25 cellular contexts compared by ENCODE assay signal in the genomic region with DNA sequence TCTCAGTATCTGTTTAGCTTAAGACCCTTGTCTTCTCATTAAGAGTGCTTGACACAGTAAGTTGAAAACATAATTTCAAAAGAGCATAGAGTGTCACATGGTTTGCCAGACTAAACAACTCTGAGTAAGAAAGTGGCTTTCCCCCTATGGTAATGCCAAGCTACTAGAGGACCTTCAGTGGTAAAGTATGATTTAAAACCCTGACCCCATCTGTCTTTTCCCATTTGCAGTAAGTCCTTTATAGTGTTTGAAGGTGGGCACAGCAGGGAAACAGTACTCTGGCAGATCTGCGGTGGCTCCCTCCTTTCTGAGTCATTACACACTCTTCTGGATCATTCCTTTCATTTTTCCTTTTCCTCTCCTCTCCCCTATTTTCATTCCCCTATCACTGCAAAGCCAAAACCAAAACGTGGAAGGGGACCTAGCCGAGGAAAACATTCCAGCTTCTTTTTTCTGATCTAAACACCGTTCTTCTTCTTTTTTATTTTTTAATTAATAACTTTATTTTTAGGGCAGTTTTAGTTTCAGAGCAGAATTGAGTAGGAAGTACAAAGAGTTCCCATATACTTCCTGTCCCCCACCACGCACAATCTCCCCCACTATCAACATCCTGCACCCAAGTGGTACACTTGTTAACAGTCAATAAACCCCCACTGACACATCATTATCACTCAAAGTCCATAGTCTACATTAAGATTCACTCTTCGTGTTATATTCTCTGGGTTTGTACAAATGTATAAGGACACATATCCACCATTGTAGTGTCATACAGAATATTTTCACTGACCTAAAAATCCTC.
DNase-seq lines count a peak whose midpoint lies in the region; ATAC-seq, FAIRE-seq and TF ChIP-seq lines count a peak whose summit lies in the region.
"Had no signal": no experiment of that assay in that cellular context is flagged by ENCODE, and none has a peak within 500 bp of the region (broad histone marks: within the 10 kb centered on the region; RNA-seq: fewer than 3 reads in every experiment).

No MANE protein-coding gene starts in this region.

- no peaks in the 10 kb centered on the region for H3K27me3 ChIP-seq in HCT116 (ENCODE audit: insufficient read depth, low read length)
- no peaks in the 10 kb centered on the region for H3K27me3 ChIP-seq in spleen (replicated peaks in 1 of 7)
- H3K27me3 ChIP-seq: breast epithelium, uterus had no signal

- no peak for FAIRE-seq in RCC 7860 (lab: Jason Lieb, UNC)
- FAIRE-seq: GM19239 had no signal

- POLR2A ChIA-PET in HCT116 (lab: Charles Lee) = no interaction called here

- H3K36me3 ChIP-seq in HCT116 (ENCODE audit: control insufficient read depth in 1 of 2, insufficient read depth in 2 of 2, low read length in 2 of 2) = no peaks in the 10 kb centered on the region
- H3K36me3 ChIP-seq in spleen = no peaks in the 10 kb centered on the region
- H3K36me3 ChIP-seq: breast epithelium, uterus had no signal

- intact Hi-C loops in HCT116 (cut with micrococcal nuclease) = no loop called here
- intact Hi-C loops in spleen (cut with DNase I; ENCODE audit: low total_unique reads) = no loop called here

- ATAC-seq in HCT116 = peak; percentile 67
- no peak for ATAC-seq in T-helper 17 cell
- ATAC-seq in activated T-helper 17 cell treated with anti-CD3 and anti-CD28 coated beads, Interleukin-2, amount 50 U/mL, for 72 hours (replicated peaks) = no peak
- ATAC-seq: PC-3, psoas muscle had no signal

- H2AFZ ChIP-seq in HCT116 (ENCODE audit: low read depth, low read length, poor library complexity, severe bottlenecking) = no peak overlapping the region

- H3K4me1 ChIP-seq in HCT116 (ENCODE audit: control insufficient read depth in 1 of 2, insufficient read depth in 2 of 2, low read length in 2 of 2) (peaks cover 7 to 31% of the 10 kb centered on the region in 2 experiments), spleen (peaks cover 0 to 14% (median 3%) of the 10 kb centered on the region in 6 donors)
- H3K4me1 ChIP-seq: breast epithelium, Caco-2, psoas muscle, uterus had no signal

- TF ChIP-seq CTCF in HCT116 (IDR thresholded peaks at IDR 0.05 in 2 of 3, conservative IDR thresholded peaks at IDR 0.05 in 1 of 3; ENCODE audit: borderline replicate concordance in 1 of 3, insufficient read depth in 1 of 3, low read depth in 2 of 3, low read length in 2 of 3) (no peak), spleen (IDR thresholded peaks at IDR 0.05 in 8 of 11, conservative IDR thresholded peaks at IDR 0.05 in 3 of 11) (no peak)

- H3K9me3 Mint-ChIP-seq in activated T-helper 17 cell treated with anti-CD3 and anti-CD28 coated beads, Interleukin-2, amount 50 U/mL, for 72 hours = peaks cover 6% of the 10 kb centered on the region
- H3K9me3 Mint-ChIP-seq: HFFc6 had no signal

- WGBS in spleen, 5 donors = 17 to 33% (median 24%) methylated on average over 6 of the region's 6 CpGs

- H3K9me2 ChIP-seq in HCT116 (ENCODE audit: insufficient read depth) = no peaks in the 10 kb centered on the region

- H3K4me3 ChIP-seq in HCT116 (replicated peaks in 1 of 2; ENCODE audit: low read depth in 1 of 2, low read length in 2 of 2) = no peak overlapping the region
- no peak overlapping the region for H3K4me3 ChIP-seq in spleen
- H3K4me3 ChIP-seq: breast epithelium, lung, psoas muscle, uterus had no signal

- H3K9me3 ChIP-seq in HCT116 (ENCODE audit: control insufficient read depth in 1 of 2, insufficient read depth in 1 of 2, low read depth in 1 of 2, low read length in 2 of 2) (0 out of 4 replicates have a peak, but pooled peaks cover 0 to 3% of the 10 kb centered on the region in 2 experiments), spleen (peaks cover 0 to 19% (median 0%) of the 10 kb centered on the region in 8 donors), T-helper 17 cell (ENCODE audit: control insufficient read depth, low read length, poor library complexity, severe bottlenecking) (no peaks in the 10 kb centered on the region)
- H3K9me3 ChIP-seq: uterus had no signal

- H3K36me3 Mint-ChIP-seq in T-helper 17 cell (ENCODE audit: low read depth) = peaks cover 2% of the 10 kb centered on the region
- no peaks in the 10 kb centered on the region for H3K36me3 Mint-ChIP-seq in activated T-helper 17 cell treated with anti-CD3 and anti-CD28 coated beads, Interleukin-2, amount 50 U/mL, for 72 hours (ENCODE audit: low read depth)

- H3K27ac ChIP-seq in HCT116 (ENCODE audit: low read depth, low read length) = peak overlapping the region; percentile 33; the same call in 1 of the 2 replicates
- peak overlapping the region in 5 of 8 donors; percentile 32 to 62 (median 44) for H3K27ac ChIP-seq in spleen
- H3K27ac ChIP-seq: psoas muscle, uterus had no signal

- no peak overlapping the region for H3K27ac Mint-ChIP-seq in T-helper 17 cell
- H3K27ac Mint-ChIP-seq in activated T-helper 17 cell treated with anti-CD3 and anti-CD28 coated beads, Interleukin-2, amount 50 U/mL, for 72 hours = no peak overlapping the region
- H3K27ac Mint-ChIP-seq: activated B cell treated with CpG ODN at 0.5 μM for 24 hours; activated T-helper 2 cell treated with anti-CD3 and anti-CD28 coated beads, Interferon-gamma antibody, Interleukin-2, Interleukin-4, amounts not matched to agents 10 μg/mL and 5 μg/mL and 100 μg/mL, durations not matched to agents 14 hours and 24 hours and 36 hours; HFFc6 had no signal

- peaks cover 8% of the 10 kb centered on the region for H3K4me1 Mint-ChIP-seq in T-helper 17 cell
- peaks cover 10% of the 10 kb centered on the region for H3K4me1 Mint-ChIP-seq in activated T-helper 17 cell treated with anti-CD3 and anti-CD28 coated beads, Interleukin-2, amount 50 U/mL, for 72 hours

- DNase-seq in HCT116 (ENCODE audit: low read depth, low spot score) = no peak
- DNase-seq in RCC 7860 (ENCODE audit: low spot score) = peak; percentile 8
- DNase-seq in dermis blood vessel endothelial cell = peak; percentile 7
- no peak for DNase-seq in spleen
- no peak for DNase-seq in stimulated activated CD4-positive, alpha-beta T cell treated with anti-CD3 and anti-CD28 coated beads, Interleukin-12 subunit alpha, Interleukin-12 subunit beta, amount 100 ng/mL, for 4 hours
- no peak for DNase-seq in T-helper 17 cell
- no peak for DNase-seq in cerebellum (ENCODE audit: low spot score)
- DNase-seq: activated B cell treated with CpG ODN at 0.5 μM for 24 hours; activated CD8-positive, alpha-beta memory T cell treated with anti-CD3 and anti-CD28 coated beads, Interleukin-2, amount 50 U/mL, for 48 hours; C1 segment of cervical spinal cord; Caco-2; HFFc6; NCI-H1105 treated with DMSO at 0.1 percent for 48 hours; NCI-H2029; PC-3; psoas muscle; SHP77 treated with DMSO at 0.1 percent for 48 hours; stimulated activated CD4-positive, alpha-beta T cell treated with anti-CD3 and anti-CD28 coated beads, Interleukin-2, amount 100 ng/mL, for 24 hours; SW 1271; uterus had no signal

- RAD21 ChIA-PET in HCT116 (lab: Charles Lee; ENCODE audit: low non-redundant PET in 1 of 2, low total read pairs in 2 of 2, uncharacterized antibody in 2 of 2, unreplicated experiment in 2 of 2) = no interaction called here

- no peaks in the 10 kb centered on the region for H3K79me2 ChIP-seq in HCT116 (ENCODE audit: insufficient read depth, low read length)

- H3K4me2 ChIP-seq in HCT116 (ENCODE audit: low read length) = peak overlapping the region; percentile 28

- TF ChIP-seq POLR2A in HCT116 (IDR thresholded peaks at IDR 0.05; ENCODE audit: borderline replicate concordance, extremely low read depth, insufficient read depth, insufficient read length) (no peak), spleen (IDR thresholded peaks at IDR 0.05) (no peak)

- CTCF ChIA-PET in HCT116 (lab: Charles Lee) = no interaction called here

- H4K20me1 ChIP-seq in HCT116 (ENCODE audit: insufficient read depth) = no peaks in the 10 kb centered on the region

- H3K4me3 Mint-ChIP-seq in T-helper 17 cell = no peak overlapping the region
- H3K4me3 Mint-ChIP-seq in activated T-helper 17 cell treated with anti-CD3 and anti-CD28 coated beads, Interleukin-2, amount 50 U/mL, for 72 hours = no peak overlapping the region
- H3K4me3 Mint-ChIP-seq: activated B cell treated with CpG ODN at 0.5 μM for 24 hours, HFFc6 had no signal

- no peak for TF ChIP-seq RAD21 in HCT116 (IDR thresholded peaks at IDR 0.05; ENCODE audit: low read depth)

- H3K27me3 Mint-ChIP-seq in T-helper 17 cell = no peaks in the 10 kb centered on the region
- no peaks in the 10 kb centered on the region for H3K27me3 Mint-ChIP-seq in activated T-helper 17 cell treated with anti-CD3 and anti-CD28 coated beads, Interleukin-2, amount 50 U/mL, for 72 hours

- H3K9ac ChIP-seq in HCT116 (ENCODE audit: low read length) = no peak overlapping the region

- BruUV-seq in HCT116 (replicated peaks; lab: Mats Ljungman, UMichigan) = no TSS peak

TF ChIP-seq in HCT116, 20 proteins besides CTCF, POLR2A, EP300 and RAD21:
- TF ChIP-seq FOSL1 (IDR thresholded peaks at IDR 0.05; ENCODE audit: low read depth) = 0 out of 2 replicates have a peak, but pooled peaks have one; percentile 23
- TF ChIP-seq SRF (IDR thresholded peaks at IDR 0.05; ENCODE audit: low read depth) = no peak

Comparison
In these comparisons a context has a peak if more than half of its experiments do, and no peak if none do; other contexts are left out.
1. DNase-seq: peak in RCC 7860 (single experiment) and dermis blood vessel endothelial cell (single experiment); none in HCT116 (single experiment), spleen (single experiment), stimulated activated CD4-positive, alpha-beta T cell treated with anti-CD3 and anti-CD28 coated beads, Interleukin-12 subunit alpha, Interleukin-12 subunit beta, amount 100 ng/mL, for 4 hours (single experiment), T-helper 17 cell (0 of 3) and cerebellum (single experiment).